In the genomic region with DNA sequence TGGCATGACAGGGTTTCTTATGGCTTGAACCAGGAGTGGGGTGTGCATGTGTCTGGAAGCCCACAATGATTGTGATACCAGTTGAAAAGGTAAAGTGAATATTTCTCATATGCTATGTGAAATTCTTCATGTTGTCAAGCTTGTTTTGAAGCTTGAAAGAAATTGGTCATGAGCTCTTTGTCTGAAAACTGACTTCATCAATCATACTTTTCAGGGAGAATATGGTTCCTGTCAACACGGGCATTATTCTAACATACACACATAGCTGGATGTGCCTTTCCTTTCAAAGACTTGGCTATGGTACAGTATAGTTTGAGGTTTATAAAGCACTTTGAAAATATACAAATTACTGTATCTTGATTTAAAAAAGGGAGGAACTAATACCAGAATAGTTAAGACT, we compare ENCODE assay signal across 9 cellular contexts.
"Had no signal": no experiment of that assay in that cellular context is flagged by ENCODE, and none has a peak within 500 bp of the region (broad histone marks: within the 10 kb centered on the region; RNA-seq: fewer than 3 reads in every experiment).

No MANE protein-coding gene starts in this region.

- H3K4me3 Mint-ChIP-seq: HFFc6 had no signal

- H2AFZ ChIP-seq: GM23248 had no signal

- H3K27ac ChIP-seq: GM23248 had no signal

- H3K27ac Mint-ChIP-seq: HFFc6 had no signal

- H3K9me3 ChIP-seq: HAP-1 had no signal

- ATAC-seq: HCT116, HepG2, K562 had no signal

- H3K4me3 ChIP-seq: GM23248, HAP-1, K562 had no signal

- H3K36me3 ChIP-seq: HAP-1 had no signal

- DNase-seq: GM23248, GOT3, H7, HFFc6, KG1 had no signal

- H3K9ac ChIP-seq: GM23248 had no signal
